8 cellular contexts compared by ENCODE assay signal in genomic region chr9:127899200-127899943, GRCh38. TPM values are rescaled to one million over a fixed set of nuclear protein-coding genes. Genes with fewer than 3 reads are reported as not detected.
DNase-seq lines count a peak whose midpoint lies in the region; ATAC-seq and TF ChIP-seq lines count a peak whose summit lies in the region.

A gene with protein sequence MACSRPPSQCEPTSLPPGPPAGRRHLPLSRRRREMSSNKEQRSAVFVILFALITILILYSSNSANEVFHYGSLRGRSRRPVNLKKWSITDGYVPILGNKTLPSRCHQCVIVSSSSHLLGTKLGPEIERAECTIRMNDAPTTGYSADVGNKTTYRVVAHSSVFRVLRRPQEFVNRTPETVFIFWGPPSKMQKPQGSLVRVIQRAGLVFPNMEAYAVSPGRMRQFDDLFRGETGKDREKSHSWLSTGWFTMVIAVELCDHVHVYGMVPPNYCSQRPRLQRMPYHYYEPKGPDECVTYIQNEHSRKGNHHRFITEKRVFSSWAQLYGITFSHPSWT (minus strand): TSS chr9:127899603. CDS start chr9:127897981, 1,622 bp downstream.

- TF ChIP-seq EP300 in gastroesophageal sphincter (IDR thresholded peaks at IDR 0.05) = no peak

- TF ChIP-seq CTCF in gastroesophageal sphincter (IDR thresholded peaks at IDR 0.05) (peak in 3 of 4 experiments; percentile 20 to 30 (median 24)), neural progenitor cell (IDR thresholded peaks at IDR 0.05) (no peak), thoracic aorta (IDR thresholded peaks at IDR 0.05) (no peak)

- TF ChIP-seq POLR2A in Raji (IDR thresholded peaks at IDR 0.05; ENCODE audit: insufficient read depth, low read depth, low read length) (peak; percentile 62), gastroesophageal sphincter (IDR thresholded peaks at IDR 0.05) (peak; percentile 16 to 69)

- DNase-seq in neural progenitor cell (ENCODE audit: low spot score) = peak; percentile 88
- no peak for DNase-seq in thoracic aorta (ENCODE audit: low spot score)

- H3F3A ChIP-seq in neural progenitor cell (ENCODE audit: low read depth) = peaks cover 32% of the 10 kb centered on the region

- peaks cover 18% of the 10 kb centered on the region for H3K79me2 ChIP-seq in neural progenitor cell (ENCODE audit: low read depth)

- peaks cover 27% of the 10 kb centered on the region for H3K36me3 ChIP-seq in BLaER1
- peaks cover 0 to 23% of the 10 kb centered on the region in 2 donors for H3K36me3 ChIP-seq in gastroesophageal sphincter
- H3K36me3 ChIP-seq in neural progenitor cell = peaks cover 6% of the 10 kb centered on the region
- peaks cover 20% of the 10 kb centered on the region for H3K36me3 ChIP-seq in thoracic aorta

- H4K20me1 ChIP-seq in BLaER1 (peaks cover 42% of the 10 kb centered on the region), neural progenitor cell (ENCODE audit: low read depth) (peaks cover 32% of the 10 kb centered on the region)

- no peaks in the 10 kb centered on the region for H3K27me3 ChIP-seq in BLaER1
- H3K27me3 ChIP-seq in gastroesophageal sphincter = no peaks in the 10 kb centered on the region
- no peaks in the 10 kb centered on the region for H3K27me3 ChIP-seq in neural progenitor cell
- no peaks in the 10 kb centered on the region for H3K27me3 ChIP-seq in thoracic aorta (replicated peaks; ENCODE audit: insufficient read depth)

- H3K27ac ChIP-seq in BLaER1 = peak within 1 kb of the TSS; percentile 92
- peak within 1 kb of the TSS; percentile 87 to 98 (median 96) for H3K27ac ChIP-seq in gastroesophageal sphincter
- H3K27ac ChIP-seq in neural progenitor cell = no peak within 1 kb of the TSS
- peak within 1 kb of the TSS; percentile 95 for H3K27ac ChIP-seq in thoracic aorta

- H3K4me1 Mint-ChIP-seq in activated naive CD4-positive, alpha-beta T cell treated with anti-CD3 and anti-CD28 coated beads, Interleukin-2, amount 50 U/mL, for 24 hours = peaks cover 43% of the 10 kb centered on the region
- H3K4me1 Mint-ChIP-seq in neural progenitor cell = peaks cover 51% of the 10 kb centered on the region

- peak within 1 kb of the TSS; percentile 95 for H3K27ac Mint-ChIP-seq in activated naive CD4-positive, alpha-beta T cell treated with anti-CD3 and anti-CD28 coated beads, Interleukin-2, amount 50 U/mL, for 24 hours
- H3K27ac Mint-ChIP-seq in neural progenitor cell = peak within 1 kb of the TSS; percentile 90

- H3K4me3 Mint-ChIP-seq in activated naive CD4-positive, alpha-beta T cell treated with anti-CD3 and anti-CD28 coated beads, Interleukin-2, amount 50 U/mL, for 24 hours = peak within 1 kb of the TSS; percentile 90
- peak within 1 kb of the TSS; percentile 91 for H3K4me3 Mint-ChIP-seq in neural progenitor cell

- H3K36me3 Mint-ChIP-seq in activated naive CD4-positive, alpha-beta T cell treated with anti-CD3 and anti-CD28 coated beads, Interleukin-2, amount 50 U/mL, for 24 hours = peaks cover 14% of the 10 kb centered on the region
- H3K36me3 Mint-ChIP-seq in neural progenitor cell = peaks cover 16% of the 10 kb centered on the region

- H3K9me3 Mint-ChIP-seq in activated naive CD4-positive, alpha-beta T cell treated with anti-CD3 and anti-CD28 coated beads, Interleukin-2, amount 50 U/mL, for 24 hours = no peaks in the 10 kb centered on the region
- peaks cover 6% of the 10 kb centered on the region for H3K9me3 Mint-ChIP-seq in neural progenitor cell

- no CpG with 5 or more reads among the region's 80 CpGs for WGBS in gastroesophageal sphincter (ENCODE audit: low coverage in 1 of 2), 2 donors

- ATAC-seq in GM19043 (IDR thresholded peaks at IDR 0.05; ENCODE audit: low read depth, unreplicated experiment) = peak; percentile 48
- ATAC-seq in HG03521 (IDR thresholded peaks at IDR 0.05; ENCODE audit: unreplicated experiment) = peak; percentile 55
- ATAC-seq in gastroesophageal sphincter = peak; percentile 78
- ATAC-seq in thoracic aorta (ENCODE audit: insufficient number of reproducible peaks, low FRiP score, low read depth) = peak; percentile 41

- peak within 1 kb of the TSS; percentile 89 for H2AFZ ChIP-seq in neural progenitor cell (replicated peaks)

- H3K4me3 ChIP-seq in BLaER1 (peak within 1 kb of the TSS; percentile 84), gastroesophageal sphincter (peak within 1 kb of the TSS; percentile 86 to 99), neural progenitor cell (peak within 1 kb of the TSS; percentile 91), thoracic aorta (peak within 1 kb of the TSS; percentile 99)

- H3K27me3 Mint-ChIP-seq in activated naive CD4-positive, alpha-beta T cell treated with anti-CD3 and anti-CD28 coated beads, Interleukin-2, amount 50 U/mL, for 24 hours = no peaks in the 10 kb centered on the region
- H3K27me3 Mint-ChIP-seq in neural progenitor cell (ENCODE audit: insufficient read depth, low read depth) = peaks cover 7% of the 10 kb centered on the region

- peaks cover 74% of the 10 kb centered on the region for H3K4me1 ChIP-seq in BLaER1
- peaks cover 0 to 67% (median 33%) of the 10 kb centered on the region in 3 donors for H3K4me1 ChIP-seq in gastroesophageal sphincter
- H3K4me1 ChIP-seq in neural progenitor cell = peaks cover 24% of the 10 kb centered on the region
- peaks cover 27 to 46% of the 10 kb centered on the region in 2 donors for H3K4me1 ChIP-seq in thoracic aorta (ENCODE audit: control insufficient read depth in 1 of 2, low read depth in 2 of 2)

- H3K9ac ChIP-seq in BLaER1 (peak within 1 kb of the TSS; percentile 91), neural progenitor cell (peak within 1 kb of the TSS; percentile 50)

- H3K4me2 ChIP-seq in BLaER1 (peak within 1 kb of the TSS; percentile 92), neural progenitor cell (peak within 1 kb of the TSS; percentile 90)

- H3K9me3 ChIP-seq in BLaER1 (no peaks in the 10 kb centered on the region), gastroesophageal sphincter (no peaks in the 10 kb centered on the region), neural progenitor cell (ENCODE audit: low read depth) (no peaks in the 10 kb centered on the region), thoracic aorta (no peaks in the 10 kb centered on the region)

RNA-seq across cellular contexts. Expression of the gene that starts here (rescaled TPM):
- total RNA-seq in gastroesophageal sphincter (100 to 1,000 TPM; 112 to 146 (median 132) TPM), neural progenitor cell (ENCODE audit: low replicate concordance) (14.3 and 42.7 TPM in 2 replicates), thoracic aorta (100 to 1,000 TPM; 140 to 221 TPM)

Comparison
In these comparisons a context has a peak if more than half of its experiments do, and no peak if none do; other contexts are left out.
1. CTCF ChIP-seq: peak in gastroesophageal sphincter (3 of 4); none in neural progenitor cell (single experiment) and thoracic aorta (single experiment).
2. Peak in every context shown above with its lines, with median percentiles within 50 percentile points of each other: H3K4me3 ChIP-seq and ATAC-seq.